ENCODE assay signal across 1 cellular context in the genomic region with DNA sequence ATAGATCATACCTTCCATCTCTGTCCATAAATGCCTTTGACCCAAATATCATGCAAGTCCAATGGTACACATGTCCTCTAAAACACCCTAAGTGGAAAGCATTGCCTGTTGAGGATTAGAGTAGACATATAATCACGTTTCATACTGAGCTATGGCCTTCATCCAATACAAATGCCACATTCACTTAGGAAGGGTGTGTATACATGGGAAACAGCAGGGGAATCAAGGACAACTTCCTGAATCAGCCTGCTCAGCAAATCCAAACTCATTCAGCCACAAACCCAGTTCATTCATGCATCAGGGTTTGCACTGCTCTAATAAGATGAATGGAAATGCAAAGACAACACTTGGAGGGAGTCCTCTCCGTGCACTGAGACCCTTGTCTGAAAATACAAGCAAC.
A peak's percentile ranks its signal among the peaks of the same experiment; 100 is the strongest.
TF ChIP-seq lines count a peak whose summit lies in the region.

No MANE protein-coding gene starts in this region.

TF ChIP-seq in HEK293, 187 proteins besides CTCF, POLR2A, EP300 and RAD21 (continued from another document):
- 0 out of 2 replicates have a peak, but pooled peaks have one; percentile 36 for TF ChIP-seq GFI1B (tag by site-specific recombination; IDR thresholded peaks at IDR 0.05)
- TF ChIP-seq ZNF530 (tag by site-specific recombination; IDR thresholded peaks at IDR 0.05; ENCODE audit: low read depth), result no peak
- no peak for TF ChIP-seq ZNF701 (tag by site-specific recombination; IDR thresholded peaks at IDR 0.05)
- TF ChIP-seq ZNF629 (tag by site-specific recombination; IDR thresholded peaks at IDR 0.05), result 0 out of 2 replicates have a peak, but pooled peaks have one; percentile 19
- TF ChIP-seq ZNF521 (tag by site-specific recombination; IDR thresholded peaks at IDR 0.05), result no peak
- TF ChIP-seq MZF1 (tag by site-specific recombination; IDR thresholded peaks at IDR 0.05; ENCODE audit: borderline replicate concordance), result peak; percentile 42; the same call in 1 of the 2 replicates
- TF ChIP-seq ZNF843 (tag by site-specific recombination; IDR thresholded peaks at IDR 0.05), result peak; percentile 72; the same call in 1 of the 2 replicates
- TF ChIP-seq ZNF221 (tag by site-specific recombination; IDR thresholded peaks at IDR 0.05; ENCODE audit: borderline replicate concordance), result no peak
- TF ChIP-seq FEZF1 (tag by site-specific recombination; IDR thresholded peaks at IDR 0.05), result peak; percentile 81
- TF ChIP-seq PRDM6 (tag by site-specific recombination; IDR thresholded peaks at IDR 0.05), result no peak
- no peak for TF ChIP-seq IKZF3 (tag by site-specific recombination; IDR thresholded peaks at IDR 0.05)
- no peak for TF ChIP-seq ZNF184 (tag by site-specific recombination; IDR thresholded peaks at IDR 0.05)
- peak; percentile 63 for TF ChIP-seq OSR2 (tag by site-specific recombination; IDR thresholded peaks at IDR 0.05)
- TF ChIP-seq ZNF76 (tag by site-specific recombination; IDR thresholded peaks at IDR 0.05; ENCODE audit: borderline replicate concordance, low read depth), result no peak
- TF ChIP-seq KLF8 (tag by site-specific recombination; IDR thresholded peaks at IDR 0.05), result no peak
- TF ChIP-seq ZNF624 (tag by site-specific recombination; IDR thresholded peaks at IDR 0.05), result no peak
- no peak for TF ChIP-seq ZNF169 (tag by site-specific recombination; IDR thresholded peaks at IDR 0.05)
- TF ChIP-seq ZNF10 (tag by site-specific recombination; IDR thresholded peaks at IDR 0.05), result peak; percentile 66
- TF ChIP-seq, protein P1, sequence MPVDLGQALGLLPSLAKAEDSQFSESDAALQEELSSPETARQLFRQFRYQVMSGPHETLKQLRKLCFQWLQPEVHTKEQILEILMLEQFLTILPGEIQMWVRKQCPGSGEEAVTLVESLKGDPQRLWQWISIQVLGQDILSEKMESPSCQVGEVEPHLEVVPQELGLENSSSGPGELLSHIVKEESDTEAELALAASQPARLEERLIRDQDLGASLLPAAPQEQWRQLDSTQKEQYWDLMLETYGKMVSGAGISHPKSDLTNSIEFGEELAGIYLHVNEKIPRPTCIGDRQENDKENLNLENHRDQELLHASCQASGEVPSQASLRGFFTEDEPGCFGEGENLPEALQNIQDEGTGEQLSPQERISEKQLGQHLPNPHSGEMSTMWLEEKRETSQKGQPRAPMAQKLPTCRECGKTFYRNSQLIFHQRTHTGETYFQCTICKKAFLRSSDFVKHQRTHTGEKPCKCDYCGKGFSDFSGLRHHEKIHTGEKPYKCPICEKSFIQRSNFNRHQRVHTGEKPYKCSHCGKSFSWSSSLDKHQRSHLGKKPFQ (tag by site-specific recombination; IDR thresholded peaks at IDR 0.05), result peak; percentile 91
- no peak for TF ChIP-seq ZNF416 (tag by site-specific recombination; IDR thresholded peaks at IDR 0.05)
- no peak for TF ChIP-seq ZNF654 (tag by site-specific recombination; IDR thresholded peaks at IDR 0.05; ENCODE audit: low read depth)
- 0 out of 2 replicates have a peak, but pooled peaks have one; percentile 7 for TF ChIP-seq ZNF341 (tag by site-specific recombination; IDR thresholded peaks at IDR 0.05; ENCODE audit: low read depth)
- no peak for TF ChIP-seq ZNF529 (tag by site-specific recombination; IDR thresholded peaks at IDR 0.05; ENCODE audit: insufficient replicate concordance)
- TF ChIP-seq YY1 (tag by site-specific recombination; IDR thresholded peaks at IDR 0.05), result no peak
- no peak for TF ChIP-seq ZNF664 (tag by site-specific recombination; IDR thresholded peaks at IDR 0.05)
- TF ChIP-seq ZNF600 (tag by site-specific recombination; IDR thresholded peaks at IDR 0.05), result 0 out of 2 replicates have a peak, but pooled peaks have one; percentile 19
- TF ChIP-seq REPIN1 (tag by site-specific recombination; IDR thresholded peaks at IDR 0.05; ENCODE audit: low read depth), result no peak
- no peak for TF ChIP-seq ZNF426 (tag by site-specific recombination; IDR thresholded peaks at IDR 0.05)
- TF ChIP-seq ZNF549 (tag by site-specific recombination; IDR thresholded peaks at IDR 0.05), result no peak
- no peak for TF ChIP-seq ZEB2 (tag by site-specific recombination; IDR thresholded peaks at IDR 0.05)
- TF ChIP-seq, protein P2, sequence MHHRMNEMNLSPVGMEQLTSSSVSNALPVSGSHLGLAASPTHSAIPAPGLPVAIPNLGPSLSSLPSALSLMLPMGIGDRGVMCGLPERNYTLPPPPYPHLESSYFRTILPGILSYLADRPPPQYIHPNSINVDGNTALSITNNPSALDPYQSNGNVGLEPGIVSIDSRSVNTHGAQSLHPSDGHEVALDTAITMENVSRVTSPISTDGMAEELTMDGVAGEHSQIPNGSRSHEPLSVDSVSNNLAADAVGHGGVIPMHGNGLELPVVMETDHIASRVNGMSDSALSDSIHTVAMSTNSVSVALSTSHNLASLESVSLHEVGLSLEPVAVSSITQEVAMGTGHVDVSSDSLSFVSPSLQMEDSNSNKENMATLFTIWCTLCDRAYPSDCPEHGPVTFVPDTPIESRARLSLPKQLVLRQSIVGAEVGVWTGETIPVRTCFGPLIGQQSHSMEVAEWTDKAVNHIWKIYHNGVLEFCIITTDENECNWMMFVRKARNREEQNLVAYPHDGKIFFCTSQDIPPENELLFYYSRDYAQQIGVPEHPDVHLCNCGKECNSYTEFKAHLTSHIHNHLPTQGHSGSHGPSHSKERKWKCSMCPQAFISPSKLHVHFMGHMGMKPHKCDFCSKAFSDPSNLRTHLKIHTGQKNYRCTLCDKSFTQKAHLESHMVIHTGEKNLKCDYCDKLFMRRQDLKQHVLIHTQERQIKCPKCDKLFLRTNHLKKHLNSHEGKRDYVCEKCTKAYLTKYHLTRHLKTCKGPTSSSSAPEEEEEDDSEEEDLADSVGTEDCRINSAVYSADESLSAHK (tag by site-specific recombination; IDR thresholded peaks at IDR 0.05), result peak; percentile 51; the same call in 1 of the 2 replicates
- TF ChIP-seq ZNF280C (tag by site-specific recombination; IDR thresholded peaks at IDR 0.05), result no peak
- TF ChIP-seq ZSCAN30 (tag by site-specific recombination; IDR thresholded peaks at IDR 0.05), result peak; percentile 21; the same call in 1 of the 2 replicates
- TF ChIP-seq, protein P3, sequence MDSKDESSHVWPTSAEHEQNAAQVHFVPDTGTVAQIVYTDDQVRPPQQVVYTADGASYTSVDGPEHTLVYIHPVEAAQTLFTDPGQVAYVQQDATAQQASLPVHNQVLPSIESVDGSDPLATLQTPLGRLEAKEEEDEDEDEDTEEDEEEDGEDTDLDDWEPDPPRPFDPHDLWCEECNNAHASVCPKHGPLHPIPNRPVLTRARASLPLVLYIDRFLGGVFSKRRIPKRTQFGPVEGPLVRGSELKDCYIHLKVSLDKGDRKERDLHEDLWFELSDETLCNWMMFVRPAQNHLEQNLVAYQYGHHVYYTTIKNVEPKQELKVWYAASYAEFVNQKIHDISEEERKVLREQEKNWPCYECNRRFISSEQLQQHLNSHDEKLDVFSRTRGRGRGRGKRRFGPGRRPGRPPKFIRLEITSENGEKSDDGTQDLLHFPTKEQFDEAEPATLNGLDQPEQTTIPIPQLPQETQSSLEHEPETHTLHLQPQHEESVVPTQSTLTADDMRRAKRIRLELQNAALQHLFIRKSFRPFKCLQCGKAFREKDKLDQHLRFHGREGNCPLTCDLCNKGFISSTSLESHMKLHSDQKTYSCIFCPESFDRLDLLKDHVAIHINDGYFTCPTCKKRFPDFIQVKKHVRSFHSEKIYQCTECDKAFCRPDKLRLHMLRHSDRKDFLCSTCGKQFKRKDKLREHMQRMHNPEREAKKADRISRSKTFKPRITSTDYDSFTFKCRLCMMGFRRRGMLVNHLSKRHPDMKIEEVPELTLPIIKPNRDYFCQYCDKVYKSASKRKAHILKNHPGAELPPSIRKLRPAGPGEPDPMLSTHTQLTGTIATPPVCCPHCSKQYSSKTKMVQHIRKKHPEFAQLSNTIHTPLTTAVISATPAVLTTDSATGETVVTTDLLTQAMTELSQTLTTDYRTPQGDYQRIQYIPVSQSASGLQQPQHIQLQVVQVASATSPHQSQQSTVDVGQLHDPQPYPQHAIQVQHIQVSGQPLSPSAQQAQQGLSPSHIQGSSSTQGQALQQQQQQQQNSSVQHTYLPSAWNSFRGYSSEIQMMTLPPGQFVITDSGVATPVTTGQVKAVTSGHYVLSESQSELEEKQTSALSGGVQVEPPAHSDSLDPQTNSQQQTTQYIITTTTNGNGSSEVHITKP (tag by site-specific recombination; IDR thresholded peaks at IDR 0.05), result peak; percentile 12; the same call in 1 of the 2 replicates
- peak; percentile 60; the same call in 1 of the 2 replicates for TF ChIP-seq ZNF610 (tag by site-specific recombination; IDR thresholded peaks at IDR 0.05; ENCODE audit: borderline replicate concordance)
- TF ChIP-seq, protein P4, sequence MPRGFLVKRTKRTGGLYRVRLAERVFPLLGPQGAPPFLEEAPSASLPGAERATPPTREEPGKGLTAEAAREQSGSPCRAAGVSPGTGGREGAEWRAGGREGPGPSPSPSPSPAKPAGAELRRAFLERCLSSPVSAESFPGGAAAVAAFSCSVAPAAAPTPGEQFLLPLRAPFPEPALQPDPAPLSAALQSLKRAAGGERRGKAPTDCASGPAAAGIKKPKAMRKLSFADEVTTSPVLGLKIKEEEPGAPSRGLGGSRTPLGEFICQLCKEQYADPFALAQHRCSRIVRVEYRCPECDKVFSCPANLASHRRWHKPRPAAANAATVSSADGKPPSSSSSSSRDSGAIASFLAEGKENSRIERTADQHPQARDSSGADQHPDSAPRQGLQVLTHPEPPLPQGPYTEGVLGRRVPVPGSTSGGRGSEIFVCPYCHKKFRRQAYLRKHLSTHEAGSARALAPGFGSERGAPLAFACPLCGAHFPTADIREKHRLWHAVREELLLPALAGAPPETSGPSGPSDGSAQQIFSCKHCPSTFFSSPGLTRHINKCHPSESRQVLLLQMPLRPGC (tag by site-specific recombination; IDR thresholded peaks at IDR 0.05), result no peak
- TF ChIP-seq, protein P5, sequence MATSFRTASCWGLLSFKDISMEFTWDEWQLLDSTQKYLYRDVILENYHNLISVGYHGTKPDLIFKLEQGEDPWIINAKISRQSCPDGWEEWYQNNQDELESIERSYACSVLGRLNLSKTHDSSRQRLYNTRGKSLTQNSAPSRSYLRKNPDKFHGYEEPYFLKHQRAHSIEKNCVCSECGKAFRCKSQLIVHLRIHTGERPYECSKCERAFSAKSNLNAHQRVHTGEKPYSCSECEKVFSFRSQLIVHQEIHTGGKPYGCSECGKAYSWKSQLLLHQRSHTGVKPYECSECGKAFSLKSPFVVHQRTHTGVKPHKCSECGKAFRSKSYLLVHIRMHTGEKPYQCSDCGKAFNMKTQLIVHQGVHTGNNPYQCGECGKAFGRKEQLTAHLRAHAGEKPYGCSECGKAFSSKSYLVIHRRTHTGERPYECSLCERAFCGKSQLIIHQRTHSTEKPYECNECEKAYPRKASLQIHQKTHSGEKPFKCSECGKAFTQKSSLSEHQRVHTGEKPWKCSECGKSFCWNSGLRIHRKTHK (tag by site-specific recombination; IDR thresholded peaks at IDR 0.05), result no peak
